Comparison of ENCODE assay signal across 26 cellular contexts in genomic region chr6:16049178-16049577, GRCh38.
A peak's percentile ranks its signal among the peaks of the same experiment; 100 is the strongest.
DNase-seq lines count a peak whose midpoint lies in the region; ATAC-seq and TF ChIP-seq lines count a peak whose summit lies in the region.
"Had no signal": no experiment of that assay in that cellular context is flagged by ENCODE, and none has a peak within 500 bp of the region (broad histone marks: within the 10 kb centered on the region; RNA-seq: fewer than 3 reads in every experiment).

No MANE protein-coding gene starts in this region.

- H3K4me3 ChIP-seq in colonic mucosa = no peak overlapping the region
- no peak overlapping the region for H3K4me3 ChIP-seq in esophagus squamous epithelium
- H3K4me3 ChIP-seq: stomach had no signal

- H3K27ac Mint-ChIP-seq in activated CD4-positive, alpha-beta T cell treated with anti-CD3 and anti-CD28 coated beads for 36 hours = peak overlapping the region; percentile 5
- H3K27ac Mint-ChIP-seq in stimulated activated naive B cell treated with anti-CD40 and anti-IgM and Interleukin-4, amounts not matched to agents 10 μg/mL and 1 μg/mL and 100 μg/mL, for 72 hours = no peak overlapping the region
- H3K27ac Mint-ChIP-seq: B cell; dendritic cell treated with granulocyte-macrophage colony-stimulating factor and Interleukin-4, amounts not matched to agents 40 ng/mL and 50 ng/mL, for 4 days; type B pancreatic cell had no signal

- DNase-seq in activated CD4-positive, alpha-beta T cell treated with anti-CD3 and anti-CD28 coated beads for 36 hours = no peak
- no peak for DNase-seq in activated CD4-positive, alpha-beta T cell treated with anti-CD3 and anti-CD28 coated beads, Interleukin-2, amount 50 U/mL, for 48 hours
- DNase-seq in amniotic epithelial cell (ENCODE audit: low read depth) (peak; percentile 27), foreskin melanocyte (peak; percentile 43), colonic mucosa (no peak), esophagus squamous epithelium (lab: John Stamatoyannopoulos, UW) (no peak)
- DNase-seq in stimulated activated naive B cell treated with anti-CD40 and anti-IgM and Interleukin-4, amounts not matched to agents 10 μg/mL and 1 μg/mL and 100 μg/mL, for 72 hours = no peak
- DNase-seq: activated CD4-positive, alpha-beta T cell treated with anti-CD3 and anti-CD28 coated beads, Interleukin-2, amount 50 U/mL, for 1 hour; activated CD8-positive, alpha-beta memory T cell treated with anti-CD3 and anti-CD28 coated beads, Interleukin-2, amount 50 U/mL, for 48 hours; activated effector memory CD4-positive, alpha-beta T cell treated with Interleukin-2 at 50 U/mL for 16 hours; DMS79; GOT3; KG1; NCI-H1694; NCI-H2171 treated with DMSO at 0.1 percent for 48 hours; NCI-H526; SK-N-SH; stimulated activated CD4-positive, alpha-beta T cell treated with anti-CD3 and anti-CD28 coated beads, Interleukin-4, amount 100 ng/mL, for 1 hour; stomach; WERI-Rb-1 had no signal

- H3K4me1 ChIP-seq in colonic mucosa = no peaks in the 10 kb centered on the region
- peaks cover 0 to 27% (median 0%) of the 10 kb centered on the region in 3 donors for H3K4me1 ChIP-seq in esophagus squamous epithelium

- POLR2A ChIA-PET in activated CD4-positive, alpha-beta T cell treated with anti-CD3 and anti-CD28 coated beads for 36 hours (lab: Charles Lee) = no interaction called here

- H3K9me3 ChIP-seq in colonic mucosa (no peaks in the 10 kb centered on the region), esophagus squamous epithelium (no peaks in the 10 kb centered on the region)
- H3K9me3 ChIP-seq: neutrophil, SK-N-SH, stomach had no signal

- CTCF ChIA-PET in activated CD4-positive, alpha-beta T cell treated with anti-CD3 and anti-CD28 coated beads for 36 hours (lab: Charles Lee) = no interaction called here

- no peaks in the 10 kb centered on the region for H3K4me1 Mint-ChIP-seq in activated CD4-positive, alpha-beta T cell treated with anti-CD3 and anti-CD28 coated beads for 36 hours
- H3K4me1 Mint-ChIP-seq in stimulated activated naive B cell treated with anti-CD40 and anti-IgM and Interleukin-4, amounts not matched to agents 10 μg/mL and 1 μg/mL and 100 μg/mL, for 72 hours = peaks cover 8 to 26% of the 10 kb centered on the region in 2 donors
- H3K4me1 Mint-ChIP-seq: B cell had no signal

- H3K27me3 ChIP-seq in colonic mucosa (no peaks in the 10 kb centered on the region), esophagus squamous epithelium (no peaks in the 10 kb centered on the region)
- H3K27me3 ChIP-seq: neutrophil, stomach had no signal

- H3K9ac ChIP-seq in colonic mucosa (ENCODE audit: low read depth in 2 of 2, low read length in 2 of 2) = no peak overlapping the region
- H3K9ac ChIP-seq: SK-N-SH had no signal

- no peak overlapping the region for H3K27ac ChIP-seq in colonic mucosa
- H3K27ac ChIP-seq in esophagus squamous epithelium = no peak overlapping the region
- H3K27ac ChIP-seq: 22Rv1, neutrophil, stomach, WERI-Rb-1 had no signal

- intact Hi-C loops in activated CD4-positive, alpha-beta T cell treated with anti-CD3 and anti-CD28 coated beads for 36 hours (cut with DNase I, micrococcal nuclease) = no loop called here
- intact Hi-C loops in colonic mucosa (cut with DNase I) = no loop called here
- intact Hi-C loops in esophagus squamous epithelium (cut with DNase I) = no loop called here

- TF ChIP-seq CTCF in colonic mucosa (IDR thresholded peaks at IDR 0.05) = no peak
- TF ChIP-seq CTCF in esophagus squamous epithelium (IDR thresholded peaks at IDR 0.05) = no peak

- TF ChIP-seq POLR2A in esophagus squamous epithelium (IDR thresholded peaks at IDR 0.05) = no peak

- no peaks in the 10 kb centered on the region for H3K9me3 Mint-ChIP-seq in activated CD4-positive, alpha-beta T cell treated with anti-CD3 and anti-CD28 coated beads for 36 hours (ENCODE audit: low read depth)
- peaks cover 3 to 4% of the 10 kb centered on the region in 2 donors for H3K9me3 Mint-ChIP-seq in stimulated activated naive B cell treated with anti-CD40 and anti-IgM and Interleukin-4, amounts not matched to agents 10 μg/mL and 1 μg/mL and 100 μg/mL, for 72 hours
- H3K9me3 Mint-ChIP-seq: dendritic cell treated with granulocyte-macrophage colony-stimulating factor and Interleukin-4, amounts not matched to agents 40 ng/mL and 50 ng/mL, for 4 days had no signal

- no peaks in the 10 kb centered on the region for H3K36me3 Mint-ChIP-seq in activated CD4-positive, alpha-beta T cell treated with anti-CD3 and anti-CD28 coated beads for 36 hours (ENCODE audit: low read depth)
- no peaks in the 10 kb centered on the region for H3K36me3 Mint-ChIP-seq in stimulated activated naive B cell treated with anti-CD40 and anti-IgM and Interleukin-4, amounts not matched to agents 10 μg/mL and 1 μg/mL and 100 μg/mL, for 72 hours
- H3K36me3 Mint-ChIP-seq: type B pancreatic cell had no signal

- H3K27me3 Mint-ChIP-seq in activated CD4-positive, alpha-beta T cell treated with anti-CD3 and anti-CD28 coated beads for 36 hours = no peaks in the 10 kb centered on the region
- no peaks in the 10 kb centered on the region for H3K27me3 Mint-ChIP-seq in stimulated activated naive B cell treated with anti-CD40 and anti-IgM and Interleukin-4, amounts not matched to agents 10 μg/mL and 1 μg/mL and 100 μg/mL, for 72 hours
- H3K27me3 Mint-ChIP-seq: dendritic cell treated with granulocyte-macrophage colony-stimulating factor and Interleukin-4, amounts not matched to agents 40 ng/mL and 50 ng/mL, for 4 days; type B pancreatic cell had no signal

- no peak overlapping the region for H3K4me3 Mint-ChIP-seq in activated CD4-positive, alpha-beta T cell treated with anti-CD3 and anti-CD28 coated beads for 36 hours
- H3K4me3 Mint-ChIP-seq in stimulated activated naive B cell treated with anti-CD40 and anti-IgM and Interleukin-4, amounts not matched to agents 10 μg/mL and 1 μg/mL and 100 μg/mL, for 72 hours = no peak overlapping the region
- H3K4me3 Mint-ChIP-seq: B cell; dendritic cell treated with granulocyte-macrophage colony-stimulating factor and Interleukin-4, amounts not matched to agents 40 ng/mL and 50 ng/mL, for 4 days; type B pancreatic cell had no signal

- no peak for ATAC-seq in activated CD4-positive, alpha-beta T cell treated with anti-CD3 and anti-CD28 coated beads for 36 hours
- peak; percentile 63 to 77 for ATAC-seq in stimulated activated naive B cell treated with anti-CD40 and anti-IgM and Interleukin-4, amounts not matched to agents 10 μg/mL and 1 μg/mL and 100 μg/mL, for 72 hours (replicated peaks)
- ATAC-seq in HG03159 (IDR thresholded peaks at IDR 0.05; ENCODE audit: unreplicated experiment) = no peak

- H3K36me3 ChIP-seq in colonic mucosa = no peaks in the 10 kb centered on the region
- no peaks in the 10 kb centered on the region for H3K36me3 ChIP-seq in esophagus squamous epithelium
- H3K36me3 ChIP-seq: neutrophil, stomach, WERI-Rb-1 had no signal

Comparison
In these comparisons a context has a peak if more than half of its experiments do, and no peak if none do; other contexts are left out.
1. ATAC-seq: peak in stimulated activated naive B cell treated with anti-CD40 and anti-IgM and Interleukin-4, amounts not matched to agents 10 μg/mL and 1 μg/mL and 100 μg/mL, for 72 hours (2 of 2); none in activated CD4-positive, alpha-beta T cell treated with anti-CD3 and anti-CD28 coated beads for 36 hours (single experiment) and HG03159 (single experiment).
2. DNase-seq: peak in amniotic epithelial cell (single experiment) and foreskin melanocyte (single experiment); none in activated CD4-positive, alpha-beta T cell treated with anti-CD3 and anti-CD28 coated beads for 36 hours (single experiment), activated CD4-positive, alpha-beta T cell treated with anti-CD3 and anti-CD28 coated beads, Interleukin-2, amount 50 U/mL, for 48 hours (0 of 2), stimulated activated naive B cell treated with anti-CD40 and anti-IgM and Interleukin-4, amounts not matched to agents 10 μg/mL and 1 μg/mL and 100 μg/mL, for 72 hours (single experiment), colonic mucosa (single experiment) and esophagus squamous epithelium (single experiment).